In genomic region chr12:56905852-56906251, GRCh38 we compare ENCODE assay signal across 33 cellular contexts. TPM values are rescaled to one million over a fixed set of nuclear protein-coding genes. Genes with fewer than 3 reads are reported as not detected.
"Had no signal": no experiment of that assay in that cellular context is flagged by ENCODE, and none has a peak within 500 bp of the region (broad histone marks: within the 10 kb centered on the region; RNA-seq: fewer than 3 reads in every experiment).

No MANE protein-coding gene starts in this region.

- H3K4me3 ChIP-seq: neural progenitor cell, ovary, psoas muscle, skin epidermis, smooth muscle cell, spleen, stomach, thoracic aorta, thyroid gland, tibial nerve, upper lobe of left lung, vagina had no signal

- H3K4me1 Mint-ChIP-seq: natural killer cell; nephron; neural progenitor cell; stimulated activated memory B cell treated with anti-CD40 and anti-IgM and Interleukin-4, amounts not matched to agents 10 μg/mL and 1 μg/mL and 100 μg/mL, for 72 hours had no signal

- H3K27ac Mint-ChIP-seq: natural killer cell; nephron; neural progenitor cell; progenitor cell of endocrine pancreas; stimulated activated memory B cell treated with anti-CD40 and anti-IgM and Interleukin-4, amounts not matched to agents 10 μg/mL and 1 μg/mL and 100 μg/mL, for 72 hours; stimulated activated naive CD8-positive, alpha-beta T cell treated with anti-CD3 and anti-CD28 coated beads, Interleukin-15, Interleukin-2, amounts not matched to agents 100 ng/mL and 50 ng/mL, for 24 hours had no signal

- DNase-seq: natural killer cell; occipital lobe; ovary; posterior cingulate gyrus; psoas muscle; right cardiac atrium; spleen; stimulated activated CD4-positive, alpha-beta T cell treated with anti-CD3 and anti-CD28 coated beads, Interleukin-12 subunit alpha, Interleukin-12 subunit beta, amount 100 ng/mL, for 4 hours; stimulated activated CD4-positive, alpha-beta T cell treated with anti-CD3 and anti-CD28 coated beads, Interleukin-1b, Interleukin-23, amount 100 ng/mL, for 48 hours; stimulated activated CD4-positive, alpha-beta T cell treated with anti-CD3 and anti-CD28 coated beads, Interleukin-4, amount 100 ng/mL, for 1 hour; stimulated activated CD4-positive, alpha-beta T cell treated with anti-CD3 and anti-CD28 coated beads, Interleukin-4, amount 100 ng/mL, for 4 hours; stimulated activated CD8-positive, alpha-beta memory T cell treated with anti-CD3 and anti-CD28 coated beads, Interleukin-4, amount 100 ng/mL, for 48 hours; stimulated activated naive CD4-positive, alpha-beta T cell treated with Interleukin-2 at 50 U/mL for 16 hours; stomach; thyroid gland; trophoblast cell; upper lobe of left lung had no signal

- H3K27ac ChIP-seq: neural progenitor cell, ovary, parathyroid adenoma, psoas muscle, skin epidermis, spleen, stomach, thoracic aorta, thyroid gland, tibial nerve, upper lobe of left lung, vagina had no signal

- H3K4me3 Mint-ChIP-seq: natural killer cell; nephron; neural progenitor cell; stimulated activated memory B cell treated with anti-CD40 and anti-IgM and Interleukin-4, amounts not matched to agents 10 μg/mL and 1 μg/mL and 100 μg/mL, for 72 hours; stimulated activated naive CD8-positive, alpha-beta T cell treated with anti-CD3 and anti-CD28 coated beads, Interleukin-15, Interleukin-2, amounts not matched to agents 100 ng/mL and 50 ng/mL, for 24 hours had no signal

- H3K27me3 Mint-ChIP-seq: progenitor cell of endocrine pancreas had no signal

- H3K36me3 Mint-ChIP-seq: neural progenitor cell had no signal

- ATAC-seq: natural killer cell; psoas muscle; right cardiac atrium; sciatic nerve; stimulated activated memory B cell treated with anti-CD40 and anti-IgM and Interleukin-4, amounts not matched to agents 10 μg/mL and 1 μg/mL and 100 μg/mL, for 72 hours had no signal

RNA-seq across cellular contexts. Expression of gene SDR9C7, which starts 28.4 kb away (rescaled TPM):
- total RNA-seq: osteoblast, progenitor cell of endocrine pancreas, renal cortical epithelial cell, stomach, subcutaneous adipose tissue, thyroid gland, tibial nerve, upper lobe of left lung, ureter had no signal
